14 cellular contexts compared by ENCODE assay signal in genomic region chr12:19236656-19237055, GRCh38.
DNase-seq lines count a peak whose midpoint lies in the region; ATAC-seq, FAIRE-seq and TF ChIP-seq lines count a peak whose summit lies in the region.
"Had no signal": no experiment of that assay in that cellular context is flagged by ENCODE, and none has a peak within 500 bp of the region (broad histone marks: within the 10 kb centered on the region; RNA-seq: fewer than 3 reads in every experiment).

No MANE protein-coding gene starts in this region.

- peak; percentile 44 for DNase-seq in ELR (ENCODE audit: low read depth)
- DNase-seq in NCI-H460 (ENCODE audit: extremely low read depth, low read depth): peak; percentile 80
- DNase-seq in chondrocyte (ENCODE audit: low spot score): no peak
- peak; percentile 35 for DNase-seq in midbrain (lab: John Stamatoyannopoulos, UW)
- no peak for DNase-seq in left lung
- DNase-seq in GM12891 (ENCODE audit: insufficient read length, low spot score): no peak
- no peak for DNase-seq in stimulated activated CD4-positive, alpha-beta T cell treated with anti-CD3 and anti-CD28 coated beads, Interleukin-4, amount 100 ng/mL, for 1 hour
- no peak for DNase-seq in NCI-H226
- DNase-seq: activated effector memory CD4-positive, alpha-beta T cell treated with Interleukin-2 at 50 U/mL for 16 hours; effector CD8-positive, alpha-beta T cell; H9; SIG-M5; upper lobe of right lung had no signal

- no peak for ATAC-seq in left lung
- ATAC-seq: upper lobe of right lung had no signal

- peaks cover 64% of the 10 kb centered on the region for H3K4me1 Mint-ChIP-seq in chondrocyte (ENCODE audit: low read depth)

- TF ChIP-seq CTCF in chondrocyte (IDR thresholded peaks at IDR 0.05): no peak
- no peak for TF ChIP-seq CTCF in left lung (IDR thresholded peaks at IDR 0.05)

- no peaks in the 10 kb centered on the region for H3K27me3 ChIP-seq in left lung
- H3K27me3 ChIP-seq: BLaER1, upper lobe of right lung had no signal

- no peaks in the 10 kb centered on the region for H3K9me3 ChIP-seq in left lung
- H3K9me3 ChIP-seq: BLaER1, upper lobe of right lung had no signal

- intact Hi-C loops in left lung (cut with DNase I): no loop called here

- no peaks in the 10 kb centered on the region for H3K27me3 Mint-ChIP-seq in chondrocyte (ENCODE audit: low read depth)

- no peaks in the 10 kb centered on the region for H3K9me3 Mint-ChIP-seq in chondrocyte (ENCODE audit: low read depth)
- H3K9me3 Mint-ChIP-seq: H9 had no signal

- no peak for TF ChIP-seq POLR2A in GM12891 (IDR thresholded peaks at IDR 0.05; ENCODE audit: low read depth, low read length)

- H3K36me3 Mint-ChIP-seq in chondrocyte (ENCODE audit: low read depth): no peaks in the 10 kb centered on the region

- peak overlapping the region; percentile 76 for H3K27ac Mint-ChIP-seq in chondrocyte (ENCODE audit: unreplicated experiment)

- no peak for FAIRE-seq in GM12891 (lab: Jason Lieb, UNC)

- no peaks in the 10 kb centered on the region for H3K36me3 ChIP-seq in left lung
- H3K36me3 ChIP-seq: BLaER1, upper lobe of right lung had no signal

- H3K27ac ChIP-seq in left lung: no peak overlapping the region
- H3K27ac ChIP-seq: BLaER1, upper lobe of right lung had no signal

- no peak overlapping the region for H3K4me3 ChIP-seq in left lung
- H3K4me3 ChIP-seq: BLaER1, upper lobe of right lung had no signal

- no peak overlapping the region for H3K4me3 Mint-ChIP-seq in chondrocyte (ENCODE audit: unreplicated experiment)
- H3K4me3 Mint-ChIP-seq: H9 had no signal

- H3K4me1 ChIP-seq in left lung: peaks cover 5 to 20% of the 10 kb centered on the region in 2 donors

TF ChIP-seq in GM12891, 5 proteins besides CTCF, POLR2A, EP300 and RAD21:
- no peak for TF ChIP-seq PAX5 (IDR thresholded peaks at IDR 0.05; ENCODE audit: insufficient read depth, low read length, severe bottlenecking)
- no peak for TF ChIP-seq TAF1 (IDR thresholded peaks at IDR 0.05; ENCODE audit: low read depth, low read length)
- no peak for TF ChIP-seq POLR2AphosphoS5 (IDR thresholded peaks at IDR 0.05; ENCODE audit: low read depth, low read length)
- no peak for TF ChIP-seq SPI1 (IDR thresholded peaks at IDR 0.05; ENCODE audit: low read depth, low read length)
- TF ChIP-seq POU2F2 (IDR thresholded peaks at IDR 0.05; ENCODE audit: low read depth, low read length): no peak

Comparison
In these comparisons a context has a peak if more than half of its experiments do, and no peak if none do; other contexts are left out.
1. DNase-seq: peak in ELR (single experiment), NCI-H460 (single experiment) and midbrain (single experiment); none in chondrocyte (single experiment), left lung (0 of 2), GM12891 (single experiment), stimulated activated CD4-positive, alpha-beta T cell treated with anti-CD3 and anti-CD28 coated beads, Interleukin-4, amount 100 ng/mL, for 1 hour (single experiment) and NCI-H226 (single experiment).